In genomic region chrX:119238557-119238956, GRCh38 we compare ENCODE assay signal across 10 cellular contexts. TPM values are rescaled to one million over a fixed set of nuclear protein-coding genes. Genes with fewer than 3 reads are reported as not detected.
DNase-seq lines count a peak whose midpoint lies in the region; ATAC-seq and TF ChIP-seq lines count a peak whose summit lies in the region.
"Had no signal": no experiment of that assay in that cellular context is flagged by ENCODE, and none has a peak within 500 bp of the region (broad histone marks: within the 10 kb centered on the region; RNA-seq: fewer than 3 reads in every experiment).

No MANE protein-coding gene starts in this region.

- in situ Hi-C loops in brain microvascular endothelial cell (cut with HindIII; ENCODE audit: low pct_ligation_motif_present, low sequenced_read_pairs), result no loop called here

- peaks cover 26% of the 10 kb centered on the region for H3K4me1 ChIP-seq in HUES48 (ENCODE audit: control insufficient read depth, insufficient read depth, low read length)
- peaks cover 5 to 27% (median 26%) of the 10 kb centered on the region in 4 donors for H3K4me1 ChIP-seq in liver (ENCODE audit: control insufficient read depth in 4 of 4, insufficient read depth in 4 of 4, low read length in 3 of 4)

- ATAC-seq in GM19463 (IDR thresholded peaks at IDR 0.05; ENCODE audit: unreplicated experiment), result no peak

- no peaks in the 10 kb centered on the region for H3K27me3 ChIP-seq in HUES48 (ENCODE audit: control insufficient read depth, insufficient read depth, low read length)
- no peaks in the 10 kb centered on the region for H3K27me3 ChIP-seq in brain microvascular endothelial cell (replicated peaks)
- no peaks in the 10 kb centered on the region for H3K27me3 ChIP-seq in liver (ENCODE audit: control insufficient read depth in 4 of 4, insufficient read depth in 4 of 4, low read length in 3 of 4)

- 33% methylated on average over 3 of the region's 3 CpGs for WGBS in liver

- H3K27ac ChIP-seq in HUES48 (ENCODE audit: low read depth, low read length), result no peak overlapping the region
- peak overlapping the region; percentile 22 for H3K27ac ChIP-seq in brain microvascular endothelial cell
- peak overlapping the region in 1 of 2 donors; percentile 54 for H3K27ac ChIP-seq in liver (ENCODE audit: low read depth in 1 of 2, low read length in 2 of 2)

- H3K9ac ChIP-seq in HUES48 (ENCODE audit: low read depth, low read length) (no peak overlapping the region), liver (ENCODE audit: low read depth in 1 of 2, low read length in 2 of 2) (no peak overlapping the region)

- peak overlapping the region; percentile 81 for H3K4me3 ChIP-seq in AG10803 (ENCODE audit: low read length)
- peak overlapping the region; percentile 81 for H3K4me3 ChIP-seq in HUES48 (ENCODE audit: low read depth, low read length)
- peak overlapping the region; percentile 72 for H3K4me3 ChIP-seq in brain microvascular endothelial cell (ENCODE audit: low read depth, low read length)
- peak overlapping the region; percentile 35 to 89 (median 85) for H3K4me3 ChIP-seq in liver (ENCODE audit: low read depth in 1 of 3, low read length in 3 of 3)

- peaks cover 37% of the 10 kb centered on the region for H3K36me3 ChIP-seq in HUES48 (ENCODE audit: control insufficient read depth, insufficient read depth, low read length)
- H3K36me3 ChIP-seq in brain microvascular endothelial cell (replicated peaks), result no peaks in the 10 kb centered on the region
- peaks cover 0 to 4% (median under 1%) of the 10 kb centered on the region in 4 donors for H3K36me3 ChIP-seq in liver (ENCODE audit: control insufficient read depth in 4 of 4, insufficient read depth in 3 of 4, low read depth in 1 of 4, low read length in 3 of 4)

- H3K9me3 ChIP-seq in HUES48 (ENCODE audit: control insufficient read depth, insufficient read depth, low read length) (no peaks in the 10 kb centered on the region), liver (ENCODE audit: control insufficient read depth in 4 of 4, low read length in 3 of 4) (no peaks in the 10 kb centered on the region)

- TF ChIP-seq CTCF in AG10803 (conservative IDR thresholded peaks at IDR 0.05; ENCODE audit: low read length), result no peak
- no peak for TF ChIP-seq CTCF in brain microvascular endothelial cell (IDR thresholded peaks at IDR 0.05; ENCODE audit: low read depth, low read length, missing control alignments)
- TF ChIP-seq CTCF in liver (IDR thresholded peaks at IDR 0.05; ENCODE audit: low read depth, low read length, missing input control), result no peak

- TF ChIP-seq RAD21 in liver (IDR thresholded peaks at IDR 0.05), result no peak

- no peak for DNase-seq in AG10803 (ENCODE audit: low read depth)
- DNase-seq in brain microvascular endothelial cell, result no peak
- DNase-seq in 8988T, result no peak
- no peak for DNase-seq in NOMO-1 treated with dmso at 0.1 percent for 144 hours (lab: John Stamatoyannopoulos, UW; ENCODE audit: unreplicated experiment)
- DNase-seq in NCI-H524 treated with DMSO at 0.1 percent for 48 hours (lab: John Stamatoyannopoulos, UW), result no peak
- DNase-seq: activated effector memory CD4-positive, alpha-beta T cell treated with anti-CD3 and anti-CD28 coated beads, Interleukin-2, amount 50 U/mL, for 16 hours; NCI-H510A treated with DMSO at 0.1 percent for 48 hours had no signal

TF ChIP-seq in liver, 16 proteins besides CTCF, POLR2A, EP300 and RAD21:
- TF ChIP-seq MAX (IDR thresholded peaks at IDR 0.05) (no peak), TAF1 (conservative IDR thresholded peaks at IDR 0.05) (no peak), ATF3 (IDR thresholded peaks at IDR 0.05) (no peak), GABPA (IDR thresholded peaks at IDR 0.05 in 1 of 2, conservative IDR thresholded peaks at IDR 0.05 in 1 of 2) (no peak), JUND (IDR thresholded peaks at IDR 0.05) (no peak), SP1 (IDR thresholded peaks at IDR 0.05) (no peak), EGR1 (IDR thresholded peaks at IDR 0.05; ENCODE audit: low read depth in 2 of 2) (no peak), REST (IDR thresholded peaks at IDR 0.05) (no peak), RXRA (IDR thresholded peaks at IDR 0.05) (no peak), FOXA2 (IDR thresholded peaks at IDR 0.05) (no peak), YY1 (IDR thresholded peaks at IDR 0.05) (no peak), ZBTB33 (IDR thresholded peaks at IDR 0.05) (no peak), NR2F2 (IDR thresholded peaks at IDR 0.05) (no peak), FOXA1 (IDR thresholded peaks at IDR 0.05) (no peak), HNF4G (IDR thresholded peaks at IDR 0.05) (no peak), HNF4A (conservative IDR thresholded peaks at IDR 0.05) (no peak)

RNA-seq across cellular contexts. Expression of gene PGRMC1, which starts 2.5 kb away (rescaled TPM):
- total RNA-seq in liver, result 100 to 1,000 TPM; 180 to 314 TPM
- 100 to 1,000 TPM; 267 to 346 TPM for polyA plus RNA-seq in liver
